ENCODE assay signal across 8 cellular contexts in the genomic region with DNA sequence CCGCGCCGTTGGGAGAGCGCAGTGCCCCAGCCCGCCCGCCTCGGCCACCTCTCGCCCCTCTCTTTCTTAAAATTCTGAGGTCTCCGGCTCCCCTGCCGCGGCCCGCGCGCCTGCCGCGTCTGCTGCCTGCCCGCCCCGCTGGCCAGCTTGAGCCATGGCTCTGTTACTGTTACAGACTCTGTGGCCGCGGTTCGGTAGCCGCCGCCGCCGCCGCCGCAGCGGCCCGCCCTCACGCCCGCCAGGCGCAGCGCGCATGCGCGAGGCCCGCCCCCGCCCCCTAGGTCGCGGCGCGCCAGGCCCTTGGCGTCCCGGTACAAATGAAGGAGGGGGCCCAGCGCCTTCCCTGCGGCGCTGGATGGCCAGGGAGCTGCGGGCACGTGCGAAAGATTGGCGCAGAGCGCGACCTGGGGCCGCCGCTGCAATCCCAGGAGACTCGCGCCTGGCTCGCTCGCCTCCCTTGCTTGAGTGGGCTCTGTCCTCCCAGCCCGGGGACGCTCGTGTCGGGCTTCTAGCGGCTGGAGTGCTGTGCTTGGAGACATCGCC. TPM values are rescaled to one million over a fixed set of nuclear protein-coding genes. Genes with fewer than 3 reads are reported as not detected.
DNase-seq lines count a peak whose midpoint lies in the region; ATAC-seq and TF ChIP-seq lines count a peak whose summit lies in the region.

Gene ONECUT1, minus strand, starts transcription at position 171 of the 543 bp plus-strand sequence. CDS start 452 bp downstream, outside the sequence.

- H3K27me3 Mint-ChIP-seq in activated CD8-positive, alpha-beta T cell treated with anti-CD3 and anti-CD28 coated beads, Interleukin-2, amount 10 ng/mL, durations not matched to agents 7 days and 5 days (ENCODE audit: low read depth): peaks cover 87% of the 10 kb centered on the region
- peaks cover 100% of the 10 kb centered on the region for H3K27me3 Mint-ChIP-seq in nephron (ENCODE audit: low read depth)

- H2AFZ ChIP-seq in fibroblast of lung (ENCODE audit: low read length): peak within 1 kb of the TSS; percentile 74

- POLR2A ChIA-PET in activated CD8-positive, alpha-beta T cell treated with anti-CD3 and anti-CD28 coated beads, Interleukin-2, amount 10 ng/mL, durations not matched to agents 7 days and 5 days (lab: Charles Lee): no interaction called here

- no peaks in the 10 kb centered on the region for H4K20me1 ChIP-seq in fibroblast of lung (ENCODE audit: control insufficient read depth, extremely low read depth, insufficient read depth, low read length)

- peak; percentile 82 for ATAC-seq in GM18511 (IDR thresholded peaks at IDR 0.05; ENCODE audit: unreplicated experiment)
- ATAC-seq in HG02981 (IDR thresholded peaks at IDR 0.05; ENCODE audit: unreplicated experiment): peak; percentile 73
- ATAC-seq in activated CD8-positive, alpha-beta T cell treated with anti-CD3 and anti-CD28 coated beads, Interleukin-2, amount 10 ng/mL, durations not matched to agents 7 days and 5 days: peak; percentile 64
- peak; percentile 59 for ATAC-seq in upper lobe of right lung

- peaks cover 73% of the 10 kb centered on the region for H3K27me3 ChIP-seq in fibroblast of lung (ENCODE audit: control insufficient read depth, insufficient read depth, low read length)
- H3K27me3 ChIP-seq in upper lobe of right lung: peaks cover 89% of the 10 kb centered on the region

- DNase-seq in AG08396 (ENCODE audit: low spot score) (peak; percentile 92), NCI-H345 (lab: John Stamatoyannopoulos, UW) (peak; percentile 58), fibroblast of lung (ENCODE audit: low read depth in 2 of 2) (peak; percentile 18 to 26), upper lobe of right lung (no peak)
- DNase-seq in activated CD8-positive, alpha-beta T cell treated with anti-CD3 and anti-CD28 coated beads, Interleukin-2, amount 10 ng/mL, durations not matched to agents 7 days and 5 days: peak; percentile 45

- peak within 1 kb of the TSS; percentile 92 for H3K4me2 ChIP-seq in fibroblast of lung (ENCODE audit: extremely low read depth, insufficient read depth, low read length)

- H3K79me2 ChIP-seq in fibroblast of lung (ENCODE audit: control insufficient read depth, insufficient read depth, low read length): no peaks in the 10 kb centered on the region

- H3K9me3 ChIP-seq in fibroblast of lung (ENCODE audit: control insufficient read depth, insufficient read depth, low read depth, low read length) (no peaks in the 10 kb centered on the region), upper lobe of right lung (no peaks in the 10 kb centered on the region)

- intact Hi-C loops in upper lobe of right lung (cut with DNase I): no loop called here

- CTCF ChIA-PET in activated CD8-positive, alpha-beta T cell treated with anti-CD3 and anti-CD28 coated beads, Interleukin-2, amount 10 ng/mL, durations not matched to agents 7 days and 5 days (lab: Charles Lee): interaction anchor here (1.1 kb wide), 1 partner anchor 10 kb away, joined by 4 read pairs; no protein-coding TSS in a partner anchor

- H3K27ac ChIP-seq in fibroblast of lung (ENCODE audit: insufficient read depth, low read length) (no peak within 1 kb of the TSS), upper lobe of right lung (no peak within 1 kb of the TSS)

- H3K9me3 Mint-ChIP-seq in activated CD8-positive, alpha-beta T cell treated with anti-CD3 and anti-CD28 coated beads, Interleukin-2, amount 10 ng/mL, durations not matched to agents 7 days and 5 days (ENCODE audit: insufficient read depth): no peaks in the 10 kb centered on the region
- H3K9me3 Mint-ChIP-seq in nephron: peaks cover 4% of the 10 kb centered on the region

- no peaks in the 10 kb centered on the region for H3K36me3 ChIP-seq in fibroblast of lung (ENCODE audit: control insufficient read depth, insufficient read depth, low read length)
- H3K36me3 ChIP-seq in upper lobe of right lung: no peaks in the 10 kb centered on the region

- TF ChIP-seq CTCF in fibroblast of lung (conservative IDR thresholded peaks at IDR 0.05 in 1 of 2, IDR thresholded peaks at IDR 0.05 in 1 of 2; ENCODE audit: low read depth in 1 of 2, low read length in 2 of 2): no peak
- no peak for TF ChIP-seq CTCF in nephron (IDR thresholded peaks at IDR 0.05; ENCODE audit: unreplicated experiment in 3 of 3)
- no peak for TF ChIP-seq CTCF in upper lobe of right lung (IDR thresholded peaks at IDR 0.05)

- no peak within 1 kb of the TSS for H3K9ac ChIP-seq in fibroblast of lung (ENCODE audit: insufficient read depth, low read length)

- H3K36me3 Mint-ChIP-seq in activated CD8-positive, alpha-beta T cell treated with anti-CD3 and anti-CD28 coated beads, Interleukin-2, amount 10 ng/mL, durations not matched to agents 7 days and 5 days (ENCODE audit: low read depth): no peaks in the 10 kb centered on the region
- no peaks in the 10 kb centered on the region for H3K36me3 Mint-ChIP-seq in nephron (ENCODE audit: low read depth)

- H3K4me1 Mint-ChIP-seq in activated CD8-positive, alpha-beta T cell treated with anti-CD3 and anti-CD28 coated beads, Interleukin-2, amount 10 ng/mL, durations not matched to agents 7 days and 5 days (ENCODE audit: low read depth): peaks cover 8% of the 10 kb centered on the region
- peaks cover 18% of the 10 kb centered on the region for H3K4me1 Mint-ChIP-seq in nephron

- no peaks in the 10 kb centered on the region for H3K4me1 ChIP-seq in fibroblast of lung (ENCODE audit: control insufficient read depth, extremely low read depth, insufficient read depth, low read length)
- peaks cover 17% of the 10 kb centered on the region for H3K4me1 ChIP-seq in upper lobe of right lung

- H3K27ac Mint-ChIP-seq in activated CD8-positive, alpha-beta T cell treated with anti-CD3 and anti-CD28 coated beads, Interleukin-2, amount 10 ng/mL, durations not matched to agents 7 days and 5 days: no peak within 1 kb of the TSS
- H3K27ac Mint-ChIP-seq in nephron: no peak within 1 kb of the TSS

- peak within 1 kb of the TSS; percentile 50 for H3K4me3 Mint-ChIP-seq in activated CD8-positive, alpha-beta T cell treated with anti-CD3 and anti-CD28 coated beads, Interleukin-2, amount 10 ng/mL, durations not matched to agents 7 days and 5 days
- peak within 1 kb of the TSS; percentile 85 to 88 (median 85) for H3K4me3 Mint-ChIP-seq in nephron

- H3K4me3 ChIP-seq in fibroblast of lung (replicated peaks in 1 of 4; ENCODE audit: control extremely low read depth in 1 of 4, insufficient read depth in 1 of 4, low read depth in 3 of 4, low read length in 4 of 4) (peak within 1 kb of the TSS; percentile 29 to 54 (median 36)), upper lobe of right lung (peak within 1 kb of the TSS; percentile 52)

RNA-seq across cellular contexts. Expression of gene ONECUT1, which starts in this region (rescaled TPM):
- not detected for total RNA-seq in activated CD8-positive, alpha-beta T cell treated with anti-CD3 and anti-CD28 coated beads, Interleukin-2, amount 10 ng/mL, durations not matched to agents 7 days and 5 days
- total RNA-seq in fibroblast of lung: under 0.01 TPM in 1 of 2 replicates, not detected in the other
- not detected in 2 replicates for polyA plus RNA-seq in fibroblast of lung
- polyA plus RNA-seq in fibroblast of lung (2012): not detected in 2 replicates
- not detected in 2 replicates for polyA minus RNA-seq in fibroblast of lung (ENCODE audit: low replicate concordance)
- not detected for total RNA-seq in upper lobe of right lung

Comparison
In these comparisons a context has a peak if more than half of its experiments do, and no peak if none do; other contexts are left out.
1. Peak in DNase-seq and ATAC-seq in activated CD8-positive, alpha-beta T cell treated with anti-CD3 and anti-CD28 coated beads, Interleukin-2, amount 10 ng/mL, durations not matched to agents 7 days and 5 days; RNA of the gene not detected or under 1 TPM.
2. Peak in DNase-seq, H3K4me3 ChIP-seq and H3K4me2 ChIP-seq in fibroblast of lung; RNA of the gene not detected or under 1 TPM.
3. Peak in ATAC-seq and H3K4me3 ChIP-seq in upper lobe of right lung; RNA of the gene not detected or under 1 TPM.